In the genomic region with DNA sequence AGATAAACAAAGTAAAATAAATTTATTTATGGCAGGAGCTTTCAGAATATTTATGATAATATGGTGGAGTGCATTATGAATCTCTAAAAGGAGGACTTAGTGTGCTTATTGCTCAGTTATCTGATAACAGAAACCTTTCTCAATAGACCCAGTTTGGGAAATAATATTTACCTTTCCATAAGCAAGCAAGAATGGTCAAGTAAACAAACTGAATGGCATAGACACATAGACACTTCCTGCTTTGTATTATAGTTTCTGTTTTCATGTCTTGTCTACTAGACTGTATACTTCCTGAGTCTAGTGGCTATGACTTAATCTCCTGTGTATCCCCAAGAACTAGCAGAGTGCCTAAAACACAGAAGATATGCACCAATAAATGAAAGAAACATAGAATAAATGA, we compare ENCODE assay signal across 13 cellular contexts.
DNase-seq lines count a peak whose midpoint lies in the region; ATAC-seq, FAIRE-seq and TF ChIP-seq lines count a peak whose summit lies in the region.
"Had no signal": no experiment of that assay in that cellular context is flagged by ENCODE, and none has a peak within 500 bp of the region (broad histone marks: within the 10 kb centered on the region; RNA-seq: fewer than 3 reads in every experiment).

No MANE protein-coding gene starts in this region.

- TF ChIP-seq POLR2A in GM12892 (IDR thresholded peaks at IDR 0.05; ENCODE audit: low read depth, low read length) (no peak), GM12891 (IDR thresholded peaks at IDR 0.05; ENCODE audit: low read depth, low read length) (no peak)

- H3K4me3 Mint-ChIP-seq in activated CD4-positive, alpha-beta memory T cell treated with anti-CD3 and anti-CD28 coated beads for 36 hours = no peak overlapping the region
- H3K4me3 Mint-ChIP-seq: CD8-positive, alpha-beta T cell; dendritic cell treated with granulocyte-macrophage colony-stimulating factor and Interleukin-4, amounts not matched to agents 40 ng/mL and 50 ng/mL, for 4 days; T-helper 1 cell treated with Interleukin-12 subunit alpha and Interleukin-12 subunit beta and Interleukin-4 antibody, amounts not matched to agents 30 μg/mL and 1 μg/mL, for 36 hours had no signal

- peak; percentile 46 for ATAC-seq in GM21360 (IDR thresholded peaks at IDR 0.05; ENCODE audit: unreplicated experiment)
- ATAC-seq in HG03135 (IDR thresholded peaks at IDR 0.05; ENCODE audit: unreplicated experiment) = peak; percentile 61
- ATAC-seq in GM19452 (IDR thresholded peaks at IDR 0.05; ENCODE audit: unreplicated experiment) = no peak
- ATAC-seq: CD8-positive, alpha-beta T cell; K562 had no signal

- no peak overlapping the region for H3K27ac Mint-ChIP-seq in activated CD4-positive, alpha-beta memory T cell treated with anti-CD3 and anti-CD28 coated beads for 36 hours
- H3K27ac Mint-ChIP-seq: CD8-positive, alpha-beta T cell; dendritic cell treated with granulocyte-macrophage colony-stimulating factor and Interleukin-4, amounts not matched to agents 40 ng/mL and 50 ng/mL, for 4 days; T-helper 1 cell treated with Interleukin-12 subunit alpha and Interleukin-12 subunit beta and Interleukin-4 antibody, amounts not matched to agents 30 μg/mL and 1 μg/mL, for 36 hours had no signal

- CTCF ChIA-PET in activated CD4-positive, alpha-beta memory T cell treated with anti-CD3 and anti-CD28 coated beads for 36 hours (lab: Charles Lee) = no interaction called here

- POLR2A ChIA-PET in activated CD4-positive, alpha-beta memory T cell treated with anti-CD3 and anti-CD28 coated beads for 36 hours (lab: Charles Lee) = no interaction called here

- H3K27ac ChIP-seq in VCaP = peak overlapping the region; percentile 11; the same call in 1 of the 2 replicates

- H3K27me3 Mint-ChIP-seq in activated CD4-positive, alpha-beta memory T cell treated with anti-CD3 and anti-CD28 coated beads for 36 hours = peaks cover 18% of the 10 kb centered on the region
- H3K27me3 Mint-ChIP-seq: dendritic cell treated with granulocyte-macrophage colony-stimulating factor and Interleukin-4, amounts not matched to agents 40 ng/mL and 50 ng/mL, for 4 days had no signal

- intact Hi-C loops in activated CD4-positive, alpha-beta memory T cell treated with anti-CD3 and anti-CD28 coated beads for 36 hours (cut with micrococcal nuclease) = no loop called here

- peak; percentile 77 for FAIRE-seq in GM12892 (lab: Jason Lieb, UNC)
- FAIRE-seq in GM12891 (lab: Jason Lieb, UNC) = no peak
- FAIRE-seq: K562 had no signal

- DNase-seq in GM12892 (ENCODE audit: insufficient read length) (no peak), GM12891 (ENCODE audit: insufficient read length, low spot score) (no peak), medulla oblongata (ENCODE audit: extremely low spot score) (no peak)
- no peak for DNase-seq in activated CD4-positive, alpha-beta memory T cell treated with anti-CD3 and anti-CD28 coated beads for 36 hours
- DNase-seq: CD8-positive, alpha-beta T cell; NK-92 treated with Interleukin-12 subunit alpha and Interleukin-12 subunit beta, amount 100 ng/mL, for 24 hours had no signal

- H3K36me3 Mint-ChIP-seq in activated CD4-positive, alpha-beta memory T cell treated with anti-CD3 and anti-CD28 coated beads for 36 hours = no peaks in the 10 kb centered on the region
- H3K36me3 Mint-ChIP-seq: CD8-positive, alpha-beta T cell had no signal

- no peaks in the 10 kb centered on the region for H3K9me3 Mint-ChIP-seq in activated CD4-positive, alpha-beta memory T cell treated with anti-CD3 and anti-CD28 coated beads for 36 hours
- H3K9me3 Mint-ChIP-seq: CD8-positive, alpha-beta T cell; dendritic cell treated with granulocyte-macrophage colony-stimulating factor and Interleukin-4, amounts not matched to agents 40 ng/mL and 50 ng/mL, for 4 days; T-helper 1 cell treated with Interleukin-12 subunit alpha and Interleukin-12 subunit beta and Interleukin-4 antibody, amounts not matched to agents 30 μg/mL and 1 μg/mL, for 36 hours had no signal

- no peak for TF ChIP-seq CTCF in VCaP (conservative IDR thresholded peaks at IDR 0.05)

- peaks cover 18% of the 10 kb centered on the region for H3K4me1 Mint-ChIP-seq in activated CD4-positive, alpha-beta memory T cell treated with anti-CD3 and anti-CD28 coated beads for 36 hours (ENCODE audit: low read depth)

TF ChIP-seq in GM12891, 5 proteins besides CTCF, POLR2A, EP300 and RAD21:
- TF ChIP-seq PAX5 (IDR thresholded peaks at IDR 0.05; ENCODE audit: insufficient read depth, low read length, severe bottlenecking) (no peak), POLR2AphosphoS5 (IDR thresholded peaks at IDR 0.05; ENCODE audit: low read depth, low read length) (no peak), POU2F2 (IDR thresholded peaks at IDR 0.05; ENCODE audit: low read depth, low read length) (no peak), SPI1 (IDR thresholded peaks at IDR 0.05; ENCODE audit: low read depth, low read length) (no peak), TAF1 (IDR thresholded peaks at IDR 0.05; ENCODE audit: low read depth, low read length) (no peak)
